ENCODE assay signal across 16 cellular contexts in genomic region chr13:27791901-27792392, GRCh38. TPM values are rescaled to one million over a fixed set of nuclear protein-coding genes. Genes with fewer than 3 reads are reported as not detected.
A peak's percentile ranks its signal among the peaks of the same experiment; 100 is the strongest.
DNase-seq lines count a peak whose midpoint lies in the region; ATAC-seq and TF ChIP-seq lines count a peak whose summit lies in the region.
"Had no signal": no experiment of that assay in that cellular context is flagged by ENCODE, and none has a peak within 500 bp of the region (broad histone marks: within the 10 kb centered on the region; RNA-seq: fewer than 3 reads in every experiment).

No MANE protein-coding gene starts in this region.

- peaks cover 22% of the 10 kb centered on the region for H3K4me1 Mint-ChIP-seq in MCF 10A (ENCODE audit: insufficient read depth, unreplicated experiment)
- peaks cover 29% of the 10 kb centered on the region for H3K4me1 Mint-ChIP-seq in activated T-helper 17 cell treated with anti-CD3 and anti-CD28 coated beads, Interleukin-2, amount 50 U/mL, for 72 hours

- 14% methylated on average over 22 of the region's 22 CpGs for WGBS in mammary epithelial cell (ENCODE audit: low coverage, missing lambda C conversion rate)
- no CpG with 5 or more reads among the region's 22 CpGs for WGBS in mesendoderm (ENCODE audit: extremely low coverage, insufficient coverage, low lambda C conversion rate)
- WGBS in suprapubic skin = 11% methylated on average over 22 of the region's 22 CpGs

- H2AFZ ChIP-seq in mammary epithelial cell (ENCODE audit: low read depth, low read length) = no peak overlapping the region

- no peak overlapping the region for H2AK5ac ChIP-seq in mesendoderm (ENCODE audit: low read length)

- no peaks in the 10 kb centered on the region for H3K36me3 Mint-ChIP-seq in MCF 10A (ENCODE audit: insufficient read depth, unreplicated experiment)
- no peaks in the 10 kb centered on the region for H3K36me3 Mint-ChIP-seq in activated T-helper 17 cell treated with anti-CD3 and anti-CD28 coated beads, Interleukin-2, amount 50 U/mL, for 72 hours (ENCODE audit: low read depth)

- CTCF ChIA-PET in MCF 10A (lab: Yijun Ruan, JAX) = no interaction called here
- CTCF ChIA-PET in mammary epithelial cell (lab: Charles Lee; ENCODE audit: low non-redundant PET) = no interaction called here

- no peak overlapping the region for H3K27ac Mint-ChIP-seq in MCF 10A (ENCODE audit: low read depth, unreplicated experiment)
- H3K27ac Mint-ChIP-seq in activated T-helper 17 cell treated with anti-CD3 and anti-CD28 coated beads, Interleukin-2, amount 50 U/mL, for 72 hours = no peak overlapping the region

- H3K18ac ChIP-seq in mesendoderm (ENCODE audit: low read length) = no peak overlapping the region

- H4K8ac ChIP-seq in mesendoderm (ENCODE audit: low read depth, low read length) = no peak overlapping the region

- no peak for TF ChIP-seq CTCF in MCF 10A (IDR thresholded peaks at IDR 0.05; ENCODE audit: unreplicated experiment)
- no peak for TF ChIP-seq CTCF in mammary epithelial cell (conservative IDR thresholded peaks at IDR 0.05 in 1 of 2, IDR thresholded peaks at IDR 0.05 in 1 of 2; ENCODE audit: extremely low read depth in 1 of 2, insufficient read depth in 1 of 2, low read depth in 1 of 2, low read length in 2 of 2)
- no peak for TF ChIP-seq CTCF in suprapubic skin (IDR thresholded peaks at IDR 0.05)

- H3K23ac ChIP-seq in mesendoderm (ENCODE audit: low read length) = peak overlapping the region; percentile 24

- peaks cover 2% of the 10 kb centered on the region for H4K20me1 ChIP-seq in mammary epithelial cell (ENCODE audit: insufficient read depth, low read length)

- no peaks in the 10 kb centered on the region for H3K79me1 ChIP-seq in mesendoderm (ENCODE audit: low read length)

- no peak for TF ChIP-seq POLR2A in suprapubic skin (IDR thresholded peaks at IDR 0.05)

- H3K9me3 ChIP-seq in mammary epithelial cell (replicated peaks; ENCODE audit: insufficient read depth, low read length) = no peaks in the 10 kb centered on the region
- H3K9me3 ChIP-seq in suprapubic skin = no peaks in the 10 kb centered on the region

- TF ChIP-seq EP300 in suprapubic skin (IDR thresholded peaks at IDR 0.05) = no peak

- no peak for DNase-seq in MCF 10A (ENCODE audit: unreplicated experiment)
- DNase-seq in mammary epithelial cell = no peak
- no peak for DNase-seq in mesendoderm
- no peak for DNase-seq in suprapubic skin (ENCODE audit: low spot score in 2 of 2)
- no peak for DNase-seq in stimulated activated CD4-positive, alpha-beta T cell treated with anti-CD3 and anti-CD28 coated beads, Interleukin-1b, Interleukin-23, amount 100 ng/mL, for 48 hours
- DNase-seq in stimulated activated CD4-positive, alpha-beta T cell treated with anti-CD3 and anti-CD28 coated beads, Interleukin-15, amount 100 ng/mL, for 24 hours = no peak
- DNase-seq in GM19240 (ENCODE audit: insufficient read length, low spot score) = no peak
- DNase-seq: activated CD8-positive, alpha-beta memory T cell treated with anti-CD3 and anti-CD28 coated beads, Interleukin-2, amount 50 U/mL, for 4 hours; MV-4-11; NK-92 treated with Interleukin-12 subunit alpha and Interleukin-12 subunit beta, amount 100 ng/mL, for 24 hours had no signal

- H3K27me3 ChIP-seq in mammary epithelial cell (ENCODE audit: insufficient read depth, low read length) = peaks cover 74% of the 10 kb centered on the region
- peaks cover 88% of the 10 kb centered on the region for H3K27me3 ChIP-seq in mesendoderm (ENCODE audit: insufficient read depth, low read length, poor library complexity)
- H3K27me3 ChIP-seq in suprapubic skin = peaks cover 100% of the 10 kb centered on the region

- H3K79me2 ChIP-seq in mammary epithelial cell (ENCODE audit: insufficient read depth, low read length) (no peaks in the 10 kb centered on the region), mesendoderm (ENCODE audit: control insufficient read depth, insufficient read depth, low read length) (no peaks in the 10 kb centered on the region)

- peaks cover 3% of the 10 kb centered on the region for H3K4me1 ChIP-seq in mammary epithelial cell (ENCODE audit: insufficient read depth, low read length)
- peaks cover 2% of the 10 kb centered on the region for H3K4me1 ChIP-seq in mesendoderm (ENCODE audit: control insufficient read depth, low read depth, low read length)
- H3K4me1 ChIP-seq in suprapubic skin = peaks cover 46% of the 10 kb centered on the region

- no peak overlapping the region for H2BK15ac ChIP-seq in mesendoderm (replicated peaks; ENCODE audit: low read depth)

- H3K27me3 Mint-ChIP-seq in MCF 10A (ENCODE audit: insufficient read depth, unreplicated experiment) = peaks cover 98% of the 10 kb centered on the region
- H3K27me3 Mint-ChIP-seq in activated T-helper 17 cell treated with anti-CD3 and anti-CD28 coated beads, Interleukin-2, amount 50 U/mL, for 72 hours = peaks cover 74% of the 10 kb centered on the region

- H3K4me3 ChIP-seq in mammary epithelial cell (replicated peaks in 1 of 3; ENCODE audit: insufficient read depth in 1 of 3, low read depth in 2 of 3, low read length in 3 of 3) (no peak overlapping the region), mesendoderm (ENCODE audit: low read length) (no peak overlapping the region), suprapubic skin (peak overlapping the region; percentile 45)

- H3K9ac ChIP-seq in mammary epithelial cell (ENCODE audit: insufficient read depth, low read length) (no peak overlapping the region), mesendoderm (ENCODE audit: low read length) (no peak overlapping the region)

- peaks cover 7% of the 10 kb centered on the region for H3K9me3 Mint-ChIP-seq in MCF 10A (ENCODE audit: unreplicated experiment)
- H3K9me3 Mint-ChIP-seq in activated T-helper 17 cell treated with anti-CD3 and anti-CD28 coated beads, Interleukin-2, amount 50 U/mL, for 72 hours = no peaks in the 10 kb centered on the region

- POLR2A ChIA-PET in MCF 10A (lab: Yijun Ruan, JAX) = no interaction called here

- H3K4me3 Mint-ChIP-seq in MCF 10A (ENCODE audit: unreplicated experiment) = peak overlapping the region; percentile 78
- peak overlapping the region; percentile 87 for H3K4me3 Mint-ChIP-seq in activated T-helper 17 cell treated with anti-CD3 and anti-CD28 coated beads, Interleukin-2, amount 50 U/mL, for 72 hours

- no peak for ATAC-seq in activated T-helper 17 cell treated with anti-CD3 and anti-CD28 coated beads, Interleukin-2, amount 50 U/mL, for 72 hours (replicated peaks)

- in situ Hi-C loops in mammary epithelial cell (cut with MboI; ENCODE audit: low sequenced_read_pairs in 2 of 2) = no loop called here

- H2BK120ac ChIP-seq in mesendoderm (ENCODE audit: low read depth, low read length) = no peak overlapping the region

- H3K4me2 ChIP-seq in mammary epithelial cell (ENCODE audit: insufficient read depth, low read depth, low read length) = no peak overlapping the region
- no peak overlapping the region for H3K4me2 ChIP-seq in mesendoderm (ENCODE audit: low read length)

- H2BK5ac ChIP-seq in mesendoderm (ENCODE audit: low read length) = no peak overlapping the region

- dilution Hi-C loops in mammary epithelial cell (cut with HindIII; ENCODE audit: low sequenced_read_pairs) = no loop called here

- BruUV-seq in MCF 10A (replicated peaks; lab: Mats Ljungman, UMichigan) (no TSS peak), mammary epithelial cell (replicated peaks; lab: Mats Ljungman, UMichigan) (no TSS peak)

- no peak overlapping the region for H3K4ac ChIP-seq in mesendoderm (ENCODE audit: low read depth, low read length)

- H3K36me3 ChIP-seq in mammary epithelial cell (ENCODE audit: insufficient read depth, low read length) (no peaks in the 10 kb centered on the region), mesendoderm (ENCODE audit: control insufficient read depth, insufficient read depth, low read length) (no peaks in the 10 kb centered on the region), suprapubic skin (no peaks in the 10 kb centered on the region)

- H4K5ac ChIP-seq in mesendoderm (ENCODE audit: low read length) = no peak overlapping the region

- intact Hi-C loops in MCF 10A (cut with micrococcal nuclease) = no loop called here
- intact Hi-C loops in mammary epithelial cell (cut with micrococcal nuclease) = loop anchor here (1.0 to 2.0 kb wide), 2 partner anchors 17 to 35 kb away; no protein-coding TSS in a partner anchor

- H3K27ac ChIP-seq in mammary epithelial cell (ENCODE audit: insufficient read depth, low read depth, low read length) (no peak overlapping the region), mesendoderm (ENCODE audit: low read depth, low read length) (no peak overlapping the region), suprapubic skin (no peak overlapping the region)

- no peak overlapping the region for H3K56ac ChIP-seq in mesendoderm (ENCODE audit: low read length)

RNA-seq across cellular contexts. Expression of gene GSX1, which starts 0.3 kb away (rescaled TPM):
- total RNA-seq in MCF 10A (2022) (not detected in 2 replicates), mammary epithelial cell (not detected), suprapubic skin (not detected)
- not detected for polyA plus RNA-seq in mammary epithelial cell
- not detected for polyA minus RNA-seq in mammary epithelial cell
- not detected for total RNA-seq in activated T-helper 17 cell treated with anti-CD3 and anti-CD28 coated beads, Interleukin-2, amount 50 U/mL, for 72 hours
- not detected for polyA plus RNA-seq in mesendoderm (2013, experiment 1 of 2)
- polyA plus RNA-seq in mesendoderm (2013, experiment 2 of 2) = not detected
- total RNA-seq: aorta, dermis blood vessel endothelial cell, lower leg skin, omental fat pad, urinary bladder had no signal
- polyA plus RNA-seq: aorta, urinary bladder had no signal
